9 cellular contexts compared by ENCODE assay signal in the genomic region with DNA sequence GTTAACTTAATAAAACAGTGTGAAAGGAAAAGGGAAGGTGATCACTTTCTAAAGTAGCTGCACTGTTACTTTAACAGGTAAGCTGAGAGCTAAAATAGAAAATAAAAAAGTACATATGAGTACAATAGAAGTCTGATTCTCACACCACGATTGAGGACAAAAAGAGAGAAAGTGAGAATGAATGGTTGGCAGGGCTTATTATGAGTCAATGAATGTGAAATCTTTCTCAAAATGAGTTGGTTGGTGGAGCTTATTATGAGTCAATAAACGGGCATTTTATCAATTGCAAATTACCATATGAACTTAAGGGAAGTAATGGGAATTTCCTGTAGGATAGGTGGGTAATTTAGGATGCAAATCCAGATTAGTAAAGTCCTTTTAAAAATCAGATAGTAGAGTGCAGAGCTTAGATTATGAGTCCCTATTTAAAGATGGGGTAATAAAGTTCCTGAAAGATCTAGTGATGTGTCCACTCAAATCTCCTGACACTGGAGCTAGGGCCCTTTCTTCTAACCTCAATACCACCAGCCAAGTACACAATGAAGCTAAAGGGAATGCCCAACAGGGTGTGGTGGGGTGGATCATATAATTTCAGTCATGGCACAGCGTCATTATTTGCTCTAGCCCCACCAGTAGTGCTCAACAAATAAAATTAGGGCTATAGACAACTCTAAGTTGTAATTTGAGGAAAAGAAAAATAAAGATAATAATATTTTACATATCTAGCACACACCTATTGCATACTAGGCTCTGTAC. TPM values are rescaled to one million over a fixed set of nuclear protein-coding genes. Genes with fewer than 3 reads are reported as not detected.
DNase-seq lines count a peak whose midpoint lies in the region; ATAC-seq, FAIRE-seq and TF ChIP-seq lines count a peak whose summit lies in the region.
"Had no signal": no experiment of that assay in that cellular context is flagged by ENCODE, and none has a peak within 500 bp of the region (broad histone marks: within the 10 kb centered on the region; RNA-seq: fewer than 3 reads in every experiment).

No MANE protein-coding gene starts in this region.

- no peak for TF ChIP-seq POLR2A in lower leg skin (IDR thresholded peaks at IDR 0.05)

- ATAC-seq in GM19395 (IDR thresholded peaks at IDR 0.05; ENCODE audit: unreplicated experiment) (peak; percentile 86), HG02938 (IDR thresholded peaks at IDR 0.05; ENCODE audit: unreplicated experiment) (peak; percentile 81)

- H3K4me3 ChIP-seq in lower leg skin (ENCODE audit: low read depth, poor library complexity, severe bottlenecking) = no peak overlapping the region

- no peak for FAIRE-seq in HTR-8/SVneo (lab: Jason Lieb, UNC)

- TF ChIP-seq CTCF in lower leg skin (IDR thresholded peaks at IDR 0.05) = no peak

- WGBS in lower leg skin, 2 donors = 55 to 58% methylated on average over 3 of the region's 3 CpGs

- peak; percentile 5 for DNase-seq in AG08395 (ENCODE audit: low spot score)
- DNase-seq in NCI-H2081 treated with DMSO at 0.1 percent for 48 hours (lab: John Stamatoyannopoulos, UW) = peak; percentile 3
- no peak for DNase-seq in lower leg skin (ENCODE audit: low spot score in 2 of 2)
- DNase-seq in kidney tubule cell (ENCODE audit: low spot score) = no peak
- no peak for DNase-seq in glomerular visceral epithelial cell (ENCODE audit: extremely low spot score)
- DNase-seq in HTR-8/SVneo (ENCODE audit: insufficient read length, low spot score) = no peak

- intact Hi-C loops in lower leg skin (cut with DNase I; ENCODE audit: low total_unique reads) = no loop called here

RNA-seq across cellular contexts. Expression of a gene that starts 21.1 kb away (rescaled TPM):
- 10 to 100 TPM in 1 of 4 donors, 1 to 10 TPM in 3; 3.9 to 11.3 (median 5.3) TPM for total RNA-seq in lower leg skin
- total RNA-seq: activated CD8-positive, alpha-beta memory T cell treated with anti-CD3 and anti-CD28 coated beads for 36 hours had no signal

Comparison
In these comparisons a context has a peak if more than half of its experiments do, and no peak if none do; other contexts are left out.
1. DNase-seq: peak in AG08395 (single experiment) and NCI-H2081 treated with DMSO at 0.1 percent for 48 hours (single experiment); none in lower leg skin (0 of 2), kidney tubule cell (single experiment), glomerular visceral epithelial cell (single experiment) and HTR-8/SVneo (single experiment).